Comparison of ENCODE assay signal across 8 cellular contexts in the genomic region with DNA sequence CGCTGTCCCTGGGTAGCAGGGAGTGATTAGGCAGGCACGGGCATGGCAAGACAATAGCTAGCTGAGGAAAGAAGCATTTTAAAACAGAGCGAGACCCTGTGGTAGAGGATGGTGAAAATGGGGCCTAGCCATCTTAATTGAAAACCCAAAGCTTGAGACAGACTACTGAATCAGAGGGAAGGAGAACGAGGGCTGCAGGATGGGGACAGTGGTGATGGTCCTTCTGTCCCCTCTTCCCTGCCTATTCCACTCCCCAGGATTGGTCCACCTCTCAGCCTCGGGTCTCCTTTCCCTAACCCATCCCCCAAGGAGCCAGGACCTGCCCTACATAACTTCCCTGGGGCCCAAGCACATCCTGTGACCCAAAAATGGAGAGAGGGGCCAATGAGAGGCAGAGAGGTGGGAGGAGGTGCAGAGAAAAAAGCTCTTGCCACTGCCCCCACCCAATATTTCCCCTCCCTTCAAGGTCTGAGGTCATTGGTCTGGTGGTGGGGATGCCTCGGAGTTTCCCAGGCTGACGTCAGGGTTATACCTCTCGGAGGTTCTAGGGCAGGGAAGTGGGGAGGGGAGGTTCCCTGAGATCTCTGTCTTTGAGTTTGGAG. TPM values are rescaled to one million over a fixed set of nuclear protein-coding genes. Genes with fewer than 3 reads are reported as not detected.
DNase-seq lines count a peak whose midpoint lies in the region; TF ChIP-seq lines count a peak whose summit lies in the region.

No MANE protein-coding gene starts in this region.

- peaks cover 8 to 25% of the 10 kb centered on the region in 2 donors for H3K36me3 ChIP-seq in duodenal mucosa (ENCODE audit: control insufficient read depth in 1 of 2, insufficient read depth in 2 of 2, low read length in 2 of 2)

- H3K27ac ChIP-seq in duodenal mucosa (ENCODE audit: low read depth, low read length) = peak overlapping the region; percentile 93

- DNase-seq in G401 (ENCODE audit: low spot score) (peak; percentile 71), T-helper 1 cell (peak in 3 of 5 donors; percentile 53 to 68 (median 60)), nephron progenitor cell (no peak), GM10266 (ENCODE audit: extremely low spot score) (no peak), globus pallidus (ENCODE audit: low spot score) (no peak), dermis blood vessel endothelial cell (no peak), NCI-H2081 treated with DMSO at 0.1 percent for 48 hours (lab: John Stamatoyannopoulos, UW) (no peak)

- H3K4me1 ChIP-seq in duodenal mucosa (ENCODE audit: control insufficient read depth in 1 of 2, insufficient read depth in 2 of 2, low read length in 2 of 2) = peaks cover 25 to 34% of the 10 kb centered on the region in 2 donors

- peak overlapping the region; percentile 61 to 73 for H3K4me3 ChIP-seq in duodenal mucosa (ENCODE audit: low read depth in 1 of 2, low read length in 2 of 2)

- H3K9me3 Mint-ChIP-seq in nephron progenitor cell = no peaks in the 10 kb centered on the region

- H3K4me3 Mint-ChIP-seq in nephron progenitor cell = peak overlapping the region; percentile 99

- no peaks in the 10 kb centered on the region for H3K27me3 ChIP-seq in duodenal mucosa (ENCODE audit: control insufficient read depth in 1 of 2, insufficient read depth in 2 of 2, low read length in 2 of 2)

- in situ Hi-C loops in G401 (cut with HindIII; ENCODE audit: low sequenced_read_pairs) = no loop called here

- TF ChIP-seq CTCF in nephron progenitor cell (IDR thresholded peaks at IDR 0.05) (no peak), GM10266 (IDR thresholded peaks at IDR 0.05; ENCODE audit: control insufficient read depth, insufficient read depth, low read depth, missing control alignments) (no peak)

- peaks cover 90% of the 10 kb centered on the region for H3K4me1 Mint-ChIP-seq in nephron progenitor cell

- H3K9me3 ChIP-seq in duodenal mucosa (ENCODE audit: control insufficient read depth in 1 of 2, low read length in 2 of 2) = no peaks in the 10 kb centered on the region

- peak overlapping the region; percentile 98 for H3K27ac Mint-ChIP-seq in nephron progenitor cell

- no peaks in the 10 kb centered on the region for H3K27me3 Mint-ChIP-seq in nephron progenitor cell (ENCODE audit: low read depth, poor library complexity)

- H3K9ac ChIP-seq in duodenal mucosa (ENCODE audit: low read depth in 1 of 2, low read length in 2 of 2) = peak overlapping the region; percentile 72 to 90

- H3K36me3 Mint-ChIP-seq in nephron progenitor cell (ENCODE audit: low read depth) = peaks cover 33% of the 10 kb centered on the region

RNA-seq across cellular contexts. Expression of a gene that starts 0.9 kb away (rescaled TPM):
- 304 and 376 TPM in 2 replicates for total RNA-seq in G401 (2014; rRNA removed; shearing (Covaris generic))
- 61.3 and 61.7 TPM in 2 replicates for total RNA-seq in dermis blood vessel endothelial cell

RNA-seq across cellular contexts. Expression of a gene that starts 1.1 kb away (rescaled TPM):
- total RNA-seq in G401 (2014; rRNA removed; shearing (Covaris generic)) = 4.0 and 7.4 TPM in 2 replicates
- 2.4 and 2.5 TPM in 2 replicates for total RNA-seq in dermis blood vessel endothelial cell

RNA-seq across cellular contexts. Expression of a gene that starts 8.0 kb away (rescaled TPM):
- 26.0 and 38.0 TPM in 2 replicates for total RNA-seq in G401 (2014; rRNA removed; shearing (Covaris generic))
- 14.4 and 16.5 TPM in 2 replicates for total RNA-seq in dermis blood vessel endothelial cell

RNA-seq across cellular contexts. Expression of a gene that starts 27.2 kb away (rescaled TPM):
- total RNA-seq in G401 (2014; rRNA removed; shearing (Covaris generic)) = 98.5 and 123 TPM in 2 replicates
- total RNA-seq in dermis blood vessel endothelial cell = 12.4 and 34.3 TPM in 2 replicates

RNA-seq across cellular contexts. Expression of a gene that starts 35.6 kb away (rescaled TPM):
- total RNA-seq in G401 (2014; rRNA removed; shearing (Covaris generic)) = 20.0 and 25.1 TPM in 2 replicates
- 5.5 and 6.3 TPM in 2 replicates for total RNA-seq in dermis blood vessel endothelial cell

Comparison
In these comparisons a context has a peak if more than half of its experiments do, and no peak if none do; other contexts are left out.
1. DNase-seq: peak in G401 (single experiment) and T-helper 1 cell (3 of 5); none in nephron progenitor cell (single experiment), GM10266 (single experiment), globus pallidus (single experiment), dermis blood vessel endothelial cell (single experiment) and NCI-H2081 treated with DMSO at 0.1 percent for 48 hours (single experiment).